Comparison of ENCODE assay signal across 1 cellular context in genomic region chr2:190412971-190413370, GRCh38.
TF ChIP-seq lines count a peak whose summit lies in the region.

No MANE protein-coding gene starts in this region.

TF ChIP-seq in HEK293, 187 proteins besides CTCF, POLR2A, EP300 and RAD21 (continued from another document):
- TF ChIP-seq, protein P1, sequence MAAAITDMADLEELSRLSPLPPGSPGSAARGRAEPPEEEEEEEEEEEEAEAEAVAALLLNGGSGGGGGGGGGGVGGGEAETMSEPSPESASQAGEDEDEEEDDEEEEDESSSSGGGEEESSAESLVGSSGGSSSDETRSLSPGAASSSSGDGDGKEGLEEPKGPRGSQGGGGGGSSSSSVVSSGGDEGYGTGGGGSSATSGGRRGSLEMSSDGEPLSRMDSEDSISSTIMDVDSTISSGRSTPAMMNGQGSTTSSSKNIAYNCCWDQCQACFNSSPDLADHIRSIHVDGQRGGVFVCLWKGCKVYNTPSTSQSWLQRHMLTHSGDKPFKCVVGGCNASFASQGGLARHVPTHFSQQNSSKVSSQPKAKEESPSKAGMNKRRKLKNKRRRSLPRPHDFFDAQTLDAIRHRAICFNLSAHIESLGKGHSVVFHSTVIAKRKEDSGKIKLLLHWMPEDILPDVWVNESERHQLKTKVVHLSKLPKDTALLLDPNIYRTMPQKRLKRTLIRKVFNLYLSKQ (tag by site-specific recombination; IDR thresholded peaks at IDR 0.05; ENCODE audit: borderline replicate concordance) = no peak
